In the genomic region with DNA sequence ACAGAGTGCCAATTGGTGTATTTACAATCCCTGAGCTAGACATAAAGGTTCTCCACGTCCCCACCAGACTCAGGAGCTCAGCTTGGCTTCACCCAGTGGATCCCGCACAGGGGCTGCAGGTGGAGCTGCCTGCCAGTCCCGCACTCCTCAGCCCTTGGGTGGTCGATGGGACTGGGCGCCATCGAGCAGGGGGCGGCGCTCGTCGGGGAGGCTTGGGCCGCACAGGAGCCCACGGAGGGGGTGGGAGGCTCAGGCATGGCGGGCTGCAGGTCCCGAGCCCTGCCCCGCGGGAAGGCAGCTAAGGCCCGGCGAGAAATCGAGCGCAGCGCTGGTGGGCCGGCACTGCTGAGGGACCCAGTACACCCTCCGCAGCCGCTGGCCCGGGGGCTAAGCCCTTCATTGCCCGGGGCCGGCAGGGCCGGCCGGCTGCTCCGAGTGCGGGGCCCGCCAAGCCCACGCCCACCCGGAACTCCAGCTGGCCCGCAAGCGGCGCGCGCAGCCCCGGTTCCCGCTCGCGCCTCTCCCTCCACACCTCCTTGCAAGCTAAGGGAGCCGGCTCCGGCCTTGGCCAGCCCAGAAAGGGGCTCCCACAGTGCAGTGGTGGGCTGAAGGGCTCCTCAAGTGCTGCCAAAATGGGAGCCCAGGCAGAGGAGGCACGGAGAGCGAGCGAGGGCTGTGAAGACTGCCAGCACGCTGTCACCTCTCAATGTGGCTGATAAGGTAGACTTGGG, we compare ENCODE assay signal across 5 cellular contexts. TPM values are rescaled to one million over a fixed set of nuclear protein-coding genes. Genes with fewer than 3 reads are reported as not detected.
DNase-seq lines count a peak whose midpoint lies in the region; ATAC-seq and TF ChIP-seq lines count a peak whose summit lies in the region.
"Not testable (repeated sequence)": the region's sequence is repeated elsewhere in the genome, so short reads cannot be mapped to it uniquely, and the experiment has no call there.

No MANE protein-coding gene starts in this region.

- H4K8ac ChIP-seq in IMR-90 (ENCODE audit: low read depth in 2 of 2, low read length in 2 of 2), result not testable (repeated sequence)

- not testable (repeated sequence) for H2BK120ac ChIP-seq in IMR-90 (ENCODE audit: low read depth, low read length)

- not testable (repeated sequence) for BruUV-seq in IMR-90 (replicated peaks; lab: Mats Ljungman, UMichigan)

- H2AK5ac ChIP-seq in IMR-90 (ENCODE audit: low read depth, low read length), result peak overlapping the region; percentile 66; the same call in 1 of the 2 replicates

- H2BK15ac ChIP-seq in IMR-90 (ENCODE audit: low read depth, low read length), result not testable (repeated sequence)

- H3K18ac ChIP-seq in IMR-90 (ENCODE audit: low read depth, low read length), result not testable (repeated sequence)

- H3K9me3 ChIP-seq in IMR-90 (ENCODE audit: control insufficient read depth, insufficient read depth, low read length), result not testable (repeated sequence)

- not testable (repeated sequence) for ATAC-seq in IMR-90 (ENCODE audit: low read depth); stimulated activated memory B cell treated with anti-CD40 and anti-IgM and Interleukin-4, amounts not matched to agents 10 μg/mL and 1 μg/mL and 100 μg/mL, for 72 hours

- DNase-seq in IMR-90, result not testable (repeated sequence)
- DNase-seq in posterior vena cava (ENCODE audit: low spot score), result peak; percentile 46

- H3K27me3 ChIP-seq in IMR-90 (ENCODE audit: control insufficient read depth, insufficient read depth, low read length), result not testable (repeated sequence)

- intact Hi-C loops in IMR-90 (cut with micrococcal nuclease); posterior vena cava (cut with DNase I): not testable (repeated sequence)

- not testable (repeated sequence) for H3K23ac ChIP-seq in IMR-90 (ENCODE audit: low read depth, low read length)

- H3K4me1 Mint-ChIP-seq in stimulated activated memory B cell treated with anti-CD40 and anti-IgM and Interleukin-4, amounts not matched to agents 10 μg/mL and 1 μg/mL and 100 μg/mL, for 72 hours, result peaks cover 46% of the 10 kb centered on the region

- not testable (repeated sequence) for H3K4ac ChIP-seq in IMR-90 (ENCODE audit: low read depth, low read length)

- H2BK5ac ChIP-seq in IMR-90 (ENCODE audit: low read depth, low read length, poor library complexity, severe bottlenecking), result not testable (repeated sequence)

- not testable (repeated sequence) for TF ChIP-seq RAD21 in IMR-90 (IDR thresholded peaks at IDR 0.05; ENCODE audit: low read length)

- H3K4me3 Mint-ChIP-seq in stimulated activated memory B cell treated with anti-CD40 and anti-IgM and Interleukin-4, amounts not matched to agents 10 μg/mL and 1 μg/mL and 100 μg/mL, for 72 hours, result not testable (repeated sequence)

- TF ChIP-seq POLR2A in IMR-90 (IDR thresholded peaks at IDR 0.05; ENCODE audit: low read depth, low read length), result not testable (repeated sequence)

- not testable (repeated sequence) for H2AK9ac ChIP-seq in IMR-90 (replicated peaks; ENCODE audit: low read depth, low read length, poor library complexity)

- not testable (repeated sequence) for H3K36me3 ChIP-seq in IMR-90 (ENCODE audit: control insufficient read depth, insufficient read depth, low read length)

- H3K79me1 ChIP-seq in IMR-90 (ENCODE audit: low read depth in 1 of 2, low read length in 2 of 2), result not testable (repeated sequence)

- not testable (repeated sequence) for H3K14ac ChIP-seq in IMR-90 (replicated peaks; ENCODE audit: low read depth, low read length)

- TF ChIP-seq CTCF in C4-2B (conservative IDR thresholded peaks at IDR 0.05); IMR-90 (conservative IDR thresholded peaks at IDR 0.05; ENCODE audit: low read depth, low read length): not testable (repeated sequence)

- H2BK20ac ChIP-seq in IMR-90 (ENCODE audit: low read depth, low read length), result not testable (repeated sequence)

- in situ Hi-C loops in IMR-90 (cut with MboI; ENCODE audit: low sequenced_read_pairs), result loop anchor here (25.0 kb wide), 1 partner anchor 491 kb away; a partner anchor contains a TSS

- not testable (repeated sequence) for H3K4me3 ChIP-seq in IMR-90 (ENCODE audit: insufficient read depth, low read depth, low read length)

- peak overlapping the region; percentile 94; the same call in 1 of the 2 replicates for H3K27ac ChIP-seq in C4-2B
- H3K27ac ChIP-seq in IMR-90 (ENCODE audit: insufficient read depth, low read length), result not testable (repeated sequence)
- peak overlapping the region; percentile 30 for H3K27ac ChIP-seq in angular gyrus (ENCODE audit: low read depth, low read length)

- H3K4me2 ChIP-seq in IMR-90 (ENCODE audit: low read depth, low read length), result not testable (repeated sequence)

- not testable (repeated sequence) for H3K56ac ChIP-seq in IMR-90 (ENCODE audit: extremely low read depth, insufficient read depth, low read length)

- H3K27me3 Mint-ChIP-seq in stimulated activated memory B cell treated with anti-CD40 and anti-IgM and Interleukin-4, amounts not matched to agents 10 μg/mL and 1 μg/mL and 100 μg/mL, for 72 hours, result not testable (repeated sequence)

- POLR2A ChIA-PET in IMR-90 (lab: Charles Lee; ENCODE audit: unreplicated experiment), result not testable (repeated sequence)

- no CpG with 5 or more reads among the region's 49 CpGs for WGBS in IMR-90 (ENCODE audit: extremely low coverage in 2 of 2, insufficient read length in 1 of 2), 2 experiments

- CTCF ChIA-PET in IMR-90 (lab: Yijun Ruan, JAX), result not testable (repeated sequence)

- H4K91ac ChIP-seq in IMR-90 (ENCODE audit: insufficient read depth, low read depth, low read length), result not testable (repeated sequence)

- peaks cover 17% of the 10 kb centered on the region for H3K9me1 ChIP-seq in IMR-90 (ENCODE audit: insufficient read depth, low read length)

- H3K4me1 ChIP-seq in IMR-90 (ENCODE audit: control insufficient read depth, insufficient read depth, low read length), result peaks cover 15% of the 10 kb centered on the region

- not testable (repeated sequence) for H4K5ac ChIP-seq in IMR-90 (ENCODE audit: low read depth, low read length)

- H2AFZ ChIP-seq in IMR-90 (replicated peaks; ENCODE audit: low read length, poor library complexity), result not testable (repeated sequence)

- not testable (repeated sequence) for H3K9ac ChIP-seq in IMR-90 (ENCODE audit: low read depth, low read length)

- H4K20me1 ChIP-seq in IMR-90 (ENCODE audit: insufficient read depth, low read length), result not testable (repeated sequence)

- dilution Hi-C loops in IMR-90 (cut with HindIII; ENCODE audit: low sequenced_read_pairs, unreplicated experiment), result not testable (repeated sequence)

- H3K27ac Mint-ChIP-seq in stimulated activated memory B cell treated with anti-CD40 and anti-IgM and Interleukin-4, amounts not matched to agents 10 μg/mL and 1 μg/mL and 100 μg/mL, for 72 hours, result peak overlapping the region; percentile 98

- not testable (repeated sequence) for H3K36me3 Mint-ChIP-seq in stimulated activated memory B cell treated with anti-CD40 and anti-IgM and Interleukin-4, amounts not matched to agents 10 μg/mL and 1 μg/mL and 100 μg/mL, for 72 hours

- not testable (repeated sequence) for H3K9me3 Mint-ChIP-seq in stimulated activated memory B cell treated with anti-CD40 and anti-IgM and Interleukin-4, amounts not matched to agents 10 μg/mL and 1 μg/mL and 100 μg/mL, for 72 hours

RNA-seq across cellular contexts. Expression of a gene that starts 24.4 kb away (rescaled TPM):
- 10.6 and 12.2 TPM in 2 replicates for total RNA-seq in IMR-90 (2012; rRNA removed)
- polyA plus RNA-seq in IMR-90 (2012; rRNA removed), result 17.8 and 18.5 TPM in 2 replicates
- polyA plus RNA-seq in IMR-90 (2012; cell fraction: cytosol; rRNA removed), result 12.2 and 14.4 TPM in 2 replicates
- 12.7 and 13.0 TPM in 2 replicates for polyA plus RNA-seq in IMR-90 (2012; cell fraction: nucleus; rRNA removed; ENCODE audit: low replicate concordance)
- total RNA-seq in posterior vena cava, result 10 to 100 TPM; 25.5 to 28.5 TPM

RNA-seq across cellular contexts. Expression of a gene that starts 29.0 kb away (rescaled TPM):
- total RNA-seq in IMR-90 (2012; rRNA removed) (16.1 and 17.6 TPM in 2 replicates), posterior vena cava (100 to 1,000 TPM; 106 to 114 TPM)
- polyA plus RNA-seq in IMR-90 (2012; rRNA removed), result 26.8 and 30.0 TPM in 2 replicates
- 10.9 and 13.3 TPM in 2 replicates for polyA plus RNA-seq in IMR-90 (2012; cell fraction: cytosol; rRNA removed)
- polyA plus RNA-seq in IMR-90 (2012; cell fraction: nucleus; rRNA removed; ENCODE audit: low replicate concordance), result 92.0 and 112 TPM in 2 replicates

RNA-seq across cellular contexts. Expression of a gene that starts 57.2 kb away (rescaled TPM):
- total RNA-seq in IMR-90 (2012; rRNA removed) (1.4 and 1.9 TPM in 2 replicates), posterior vena cava (1 to 10 TPM; 2.3 to 2.8 TPM)
- polyA plus RNA-seq in IMR-90 (2012; rRNA removed), result 2.2 and 2.8 TPM in 2 replicates
- polyA plus RNA-seq in IMR-90 (2012; cell fraction: cytosol; rRNA removed), result 1.3 and 2.5 TPM in 2 replicates
- 4.1 and 6.9 TPM in 2 replicates for polyA plus RNA-seq in IMR-90 (2012; cell fraction: nucleus; rRNA removed; ENCODE audit: low replicate concordance)
